Comparison of ENCODE assay signal across 12 cellular contexts in genomic region chr5:150507283-150508020, GRCh38. TPM values are rescaled to one million over a fixed set of nuclear protein-coding genes. Genes with fewer than 3 reads are reported as not detected.
A peak's percentile ranks its signal among the peaks of the same experiment; 100 is the strongest.
DNase-seq lines count a peak whose midpoint lies in the region; ATAC-seq and TF ChIP-seq lines count a peak whose summit lies in the region.
"Had no signal": no experiment of that assay in that cellular context is flagged by ENCODE, and none has a peak within 500 bp of the region (broad histone marks: within the 10 kb centered on the region; RNA-seq: fewer than 3 reads in every experiment).

No MANE protein-coding gene starts in this region.

- no peak for TF ChIP-seq CTCF in dorsolateral prefrontal cortex (IDR thresholded peaks at IDR 0.05 in 54 of 56, conservative IDR thresholded peaks at IDR 0.05 in 2 of 56; ENCODE audit: low read depth in 1 of 56, partially characterized antibody in 56 of 56)
- TF ChIP-seq CTCF in mucosa of descending colon (IDR thresholded peaks at IDR 0.05) = no peak

- H3K4me1 ChIP-seq in mucosa of descending colon (ENCODE audit: low read depth) (peaks cover 77% of the 10 kb centered on the region), stomach smooth muscle (ENCODE audit: control insufficient read depth, insufficient read depth, low read length) (peaks cover 91% of the 10 kb centered on the region)

- H3K36me3 ChIP-seq in mucosa of descending colon (ENCODE audit: low read depth) (no peaks in the 10 kb centered on the region), stomach smooth muscle (ENCODE audit: control insufficient read depth in 2 of 2, insufficient read depth in 2 of 2, low read length in 2 of 2) (no peaks in the 10 kb centered on the region)

- no peak overlapping the region for H3K9ac ChIP-seq in stomach smooth muscle (ENCODE audit: low read length in 2 of 2)

- H3K9me3 ChIP-seq in mucosa of descending colon = no peaks in the 10 kb centered on the region
- H3K9me3 ChIP-seq in stomach smooth muscle (ENCODE audit: control insufficient read depth in 2 of 2, low read length in 2 of 2) = no peaks in the 10 kb centered on the region

- ATAC-seq in mucosa of descending colon (peak; percentile 64), HG03432 (IDR thresholded peaks at IDR 0.05; ENCODE audit: unreplicated experiment) (no peak)

- intact Hi-C loops in dorsolateral prefrontal cortex (cut with DNase I) = no loop called here
- intact Hi-C loops in mucosa of descending colon (cut with DNase I, micrococcal nuclease) = no loop called here

- H3K27ac ChIP-seq in dorsolateral prefrontal cortex (peak overlapping the region in 58 of 59 donors; percentile 65 to 100 (median 99)), stomach smooth muscle (ENCODE audit: low read length) (peak overlapping the region; percentile 31)

- no peak overlapping the region for H3K4me3 ChIP-seq in dorsolateral prefrontal cortex
- H3K4me3 ChIP-seq in mucosa of descending colon = no peak overlapping the region
- H3K4me3 ChIP-seq in stomach smooth muscle (ENCODE audit: low read length in 2 of 2) = no peak overlapping the region

- DNase-seq in LoVo (ENCODE audit: low spot score) (peak; percentile 27), dorsolateral prefrontal cortex (no peak), mucosa of descending colon (peak; percentile 81 to 82 (median 81)), 8988T (no peak), T1000 (lab: John Stamatoyannopoulos, UW) (no peak), NCI-H1694 treated with DMSO at 0.1 percent for 48 hours (lab: John Stamatoyannopoulos, UW) (no peak)
- DNase-seq: activated CD4-positive, alpha-beta memory T cell treated with anti-CD3 and anti-CD28 coated beads for 36 hours; activated naive CD4-positive, alpha-beta T cell treated with anti-CD3 and anti-CD28 coated beads, Interleukin-2, amount 10 ng/mL, durations not matched to agents 7 days and 5 days; CD4-positive, alpha-beta memory T cell; NCI-H2029 treated with DMSO at 0.1 percent for 48 hours had no signal

- H3K27me3 ChIP-seq in dorsolateral prefrontal cortex (no peaks in the 10 kb centered on the region), stomach smooth muscle (ENCODE audit: control insufficient read depth in 1 of 2, insufficient read depth in 2 of 2, low read length in 2 of 2) (no peaks in the 10 kb centered on the region)

RNA-seq across cellular contexts. Expression of gene NDST1, which starts 0.5 kb away (rescaled TPM):
- total RNA-seq in dorsolateral prefrontal cortex (100 to 1,000 TPM in 43 of 120 experiments, 10 to 100 TPM in 77; 64.3 to 163 (median 92.5) TPM), mucosa of descending colon (10 to 100 TPM; 58.1 to 66.5 (median 60.6) TPM)

RNA-seq across cellular contexts. Expression of gene RPS14, which starts 57.9 kb away (rescaled TPM):
- total RNA-seq in dorsolateral prefrontal cortex = 100 to 1,000 TPM; 441 to 866 (median 635) TPM
- total RNA-seq in mucosa of descending colon = 1,000 to 10,000 TPM; 1,569 to 1,671 (median 1,618) TPM

Comparison
In these comparisons a context has a peak if more than half of its experiments do, and no peak if none do; other contexts are left out.
1. DNase-seq: peak in LoVo (single experiment) and mucosa of descending colon (3 of 3); none in dorsolateral prefrontal cortex (0 of 10), 8988T (single experiment), T1000 (single experiment) and NCI-H1694 treated with DMSO at 0.1 percent for 48 hours (single experiment).